ENCODE assay signal across 20 cellular contexts in the genomic region with DNA sequence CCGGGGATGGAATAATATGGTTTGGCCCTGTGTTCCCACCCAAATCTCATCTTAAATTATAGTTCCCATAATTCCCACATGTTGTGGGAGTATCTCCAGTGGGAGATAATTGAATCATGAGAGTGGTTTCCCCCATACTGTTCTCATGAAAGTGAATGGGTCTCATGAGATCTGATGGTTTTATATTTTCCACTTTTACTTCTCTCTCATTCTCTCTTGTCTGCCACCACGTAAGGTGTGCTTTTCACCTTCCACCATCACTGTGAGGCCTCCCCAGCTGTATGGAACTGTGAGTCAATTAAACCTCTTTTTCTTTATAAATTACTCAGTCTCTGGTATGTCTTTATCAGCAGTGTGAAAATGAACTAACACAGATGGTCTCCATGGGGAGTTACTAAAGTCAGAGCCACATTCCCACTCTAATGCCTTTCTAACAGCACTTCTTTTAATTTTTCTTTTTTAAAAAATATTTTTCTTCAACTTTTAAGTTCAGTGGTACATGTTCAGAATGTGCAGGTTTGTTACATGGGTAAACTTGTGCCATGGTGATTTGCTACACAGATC.
A peak's percentile ranks its signal among the peaks of the same experiment; 100 is the strongest.
DNase-seq lines count a peak whose midpoint lies in the region; ATAC-seq and TF ChIP-seq lines count a peak whose summit lies in the region.
"Had no signal": no experiment of that assay in that cellular context is flagged by ENCODE, and none has a peak within 500 bp of the region (broad histone marks: within the 10 kb centered on the region; RNA-seq: fewer than 3 reads in every experiment).

No MANE protein-coding gene starts in this region.

- CTCF ChIA-PET in activated CD4-positive, alpha-beta T cell treated with anti-CD3 and anti-CD28 coated beads for 36 hours (lab: Charles Lee) = no interaction called here
- CTCF ChIA-PET in HEK293T (lab: Yijun Ruan, JAX) = no interaction called here

- ATAC-seq in activated CD4-positive, alpha-beta T cell treated with anti-CD3 and anti-CD28 coated beads for 36 hours = peak; percentile 53
- ATAC-seq in left ventricle myocardium superior (peak; percentile 49), HG02610 (IDR thresholded peaks at IDR 0.05; ENCODE audit: unreplicated experiment) (peak; percentile 51)
- ATAC-seq: CD8-positive, alpha-beta T cell had no signal

- POLR2A ChIA-PET in activated CD4-positive, alpha-beta T cell treated with anti-CD3 and anti-CD28 coated beads for 36 hours (lab: Charles Lee) = no interaction called here
- POLR2A ChIA-PET in HEK293T (lab: Yijun Ruan, JAX) = no interaction called here

- H3K27ac ChIP-seq in left ventricle myocardium inferior (replicated peaks) = no peak overlapping the region
- H3K27ac ChIP-seq: 22Rv1, BLaER1, C4-2B had no signal

- H3K4me3 Mint-ChIP-seq in activated CD4-positive, alpha-beta T cell treated with anti-CD3 and anti-CD28 coated beads for 36 hours = no peak overlapping the region
- H3K4me3 Mint-ChIP-seq: B cell; CD4-positive, CD25-positive, alpha-beta regulatory T cell; CD8-positive, alpha-beta T cell had no signal

- H3K27me3 ChIP-seq in left ventricle myocardium inferior (ENCODE audit: low read depth) = no peaks in the 10 kb centered on the region
- H3K27me3 ChIP-seq: BLaER1 had no signal

- H3K4me1 ChIP-seq in left ventricle myocardium inferior = no peaks in the 10 kb centered on the region
- H3K4me1 ChIP-seq: BLaER1, Caco-2, HAP-1 had no signal

- H3K9me3 ChIP-seq in left ventricle myocardium inferior (replicated peaks) = peaks cover 57% of the 10 kb centered on the region
- H3K9me3 ChIP-seq: Caco-2, HAP-1 had no signal

- H3K4me3 ChIP-seq in left ventricle myocardium inferior = no peak overlapping the region
- H3K4me3 ChIP-seq: BLaER1, HAP-1 had no signal

- no peak overlapping the region for H3K27ac Mint-ChIP-seq in activated CD4-positive, alpha-beta T cell treated with anti-CD3 and anti-CD28 coated beads for 36 hours
- H3K27ac Mint-ChIP-seq: B cell; CD4-positive, CD25-positive, alpha-beta regulatory T cell; CD8-positive, alpha-beta T cell had no signal

- intact Hi-C loops in activated CD4-positive, alpha-beta T cell treated with anti-CD3 and anti-CD28 coated beads for 36 hours (cut with DNase I, micrococcal nuclease) = no loop called here
- intact Hi-C loops in left ventricle myocardium superior (cut with micrococcal nuclease) (no loop called here), left ventricle myocardium inferior (cut with micrococcal nuclease) (no loop called here)

- no peak for DNase-seq in activated CD4-positive, alpha-beta T cell treated with anti-CD3 and anti-CD28 coated beads for 36 hours
- no peak for DNase-seq in activated CD4-positive, alpha-beta T cell treated with anti-CD3 and anti-CD28 coated beads, Interleukin-2, amount 50 U/mL, for 4 hours
- DNase-seq in left ventricle myocardium superior (no peak), left ventricle myocardium inferior (no peak), medulla oblongata (ENCODE audit: extremely low spot score) (no peak), HEK293T (ENCODE audit: extremely low spot score) (no peak)
- DNase-seq: Caco-2; CD4-positive, CD25-positive, alpha-beta regulatory T cell; CD8-positive, alpha-beta T cell; DMS153; DMS79; EL; GDM1; GOT3 had no signal

- H3K36me3 Mint-ChIP-seq in activated CD4-positive, alpha-beta T cell treated with anti-CD3 and anti-CD28 coated beads for 36 hours (ENCODE audit: low read depth) = no peaks in the 10 kb centered on the region
- H3K36me3 Mint-ChIP-seq: CD4-positive, CD25-positive, alpha-beta regulatory T cell; CD8-positive, alpha-beta T cell had no signal

- peaks cover 3% of the 10 kb centered on the region for H3K9me3 Mint-ChIP-seq in activated CD4-positive, alpha-beta T cell treated with anti-CD3 and anti-CD28 coated beads for 36 hours (ENCODE audit: low read depth)

- no peak for TF ChIP-seq CTCF in left ventricle myocardium inferior (IDR thresholded peaks at IDR 0.05; ENCODE audit: borderline replicate concordance)

- no peaks in the 10 kb centered on the region for H3K4me1 Mint-ChIP-seq in activated CD4-positive, alpha-beta T cell treated with anti-CD3 and anti-CD28 coated beads for 36 hours
- H3K4me1 Mint-ChIP-seq: B cell; CD4-positive, CD25-positive, alpha-beta regulatory T cell had no signal

- H3K27me3 Mint-ChIP-seq in activated CD4-positive, alpha-beta T cell treated with anti-CD3 and anti-CD28 coated beads for 36 hours = no peaks in the 10 kb centered on the region
- H3K27me3 Mint-ChIP-seq: B cell; CD4-positive, CD25-positive, alpha-beta regulatory T cell had no signal

- H3K36me3 ChIP-seq in left ventricle myocardium inferior = no peaks in the 10 kb centered on the region
- H3K36me3 ChIP-seq: BLaER1, HAP-1 had no signal

TF ChIP-seq in HEK293T, 16 proteins besides CTCF, POLR2A, EP300 and RAD21:
- no peak for TF ChIP-seq FOXA1 (IDR thresholded peaks at IDR 0.05)
- TF ChIP-seq CTBP1 (IDR thresholded peaks at IDR 0.05; ENCODE audit: borderline replicate concordance) = no peak
- no peak for TF ChIP-seq ARNT (IDR thresholded peaks at IDR 0.05)
- TF ChIP-seq BHLHE40 (IDR thresholded peaks at IDR 0.05; ENCODE audit: borderline replicate concordance) = no peak
